Comparison of ENCODE assay signal across 9 cellular contexts in genomic region chr9:119009253-119009652, GRCh38.
DNase-seq lines count a peak whose midpoint lies in the region; ATAC-seq, FAIRE-seq and TF ChIP-seq lines count a peak whose summit lies in the region.
"Had no signal": no experiment of that assay in that cellular context is flagged by ENCODE, and none has a peak within 500 bp of the region (broad histone marks: within the 10 kb centered on the region; RNA-seq: fewer than 3 reads in every experiment).

No MANE protein-coding gene starts in this region.

- no peaks in the 10 kb centered on the region for H3K36me3 Mint-ChIP-seq in endodermal cell (ENCODE audit: low read depth)

- H3K27me3 ChIP-seq in endodermal cell (ENCODE audit: control insufficient read depth, insufficient read depth, low read length, poor library complexity, severe bottlenecking): no peaks in the 10 kb centered on the region
- no peaks in the 10 kb centered on the region for H3K27me3 ChIP-seq in right cardiac atrium (ENCODE audit: control insufficient read depth, insufficient read depth)

- TF ChIP-seq POLR2A in GM12892 (IDR thresholded peaks at IDR 0.05; ENCODE audit: low read depth, low read length): no peak

- H3K4me3 Mint-ChIP-seq in endodermal cell: no peak overlapping the region

- no peak for ATAC-seq in Right ventricle myocardium inferior
- ATAC-seq in right cardiac atrium: no peak

- H3K9ac ChIP-seq in endodermal cell (ENCODE audit: extremely low read depth, low read length, poor library complexity, severe bottlenecking): no peak overlapping the region

- peaks cover 13% of the 10 kb centered on the region for H3K4me1 Mint-ChIP-seq in endodermal cell

- H3K27ac Mint-ChIP-seq in endodermal cell: no peak overlapping the region

- no peak for TF ChIP-seq CTCF in endodermal cell (conservative IDR thresholded peaks at IDR 0.05)

- DNase-seq in GM03348 (ENCODE audit: low spot score) (peak; percentile 31), NCI-H524 treated with DMSO at 0.1 percent for 48 hours (lab: John Stamatoyannopoulos, UW) (peak; percentile 36), epithelial cell of prostate (ENCODE audit: low read depth, low spot score) (peak; percentile 62), renal cortical epithelial cell (ENCODE audit: low read depth) (peak; percentile 80), GM12892 (ENCODE audit: insufficient read length) (no peak), Right ventricle myocardium inferior (ENCODE audit: missing footprints) (no peak), endodermal cell (no peak), right cardiac atrium (no peak)
- DNase-seq: activated effector memory CD4-positive, alpha-beta T cell treated with anti-CD3 and anti-CD28 coated beads, Interleukin-2, amount 50 U/mL, for 16 hours had no signal

- H3K27me3 Mint-ChIP-seq in endodermal cell (ENCODE audit: insufficient read depth): no peaks in the 10 kb centered on the region

- no peaks in the 10 kb centered on the region for H3K36me3 ChIP-seq in endodermal cell (ENCODE audit: control insufficient read depth, insufficient read depth, low read length)

- intact Hi-C loops in Right ventricle myocardium inferior (cut with DNase I) (no loop called here), right cardiac atrium (cut with DNase I) (no loop called here)

- H3K4me1 ChIP-seq in endodermal cell (ENCODE audit: control insufficient read depth, insufficient read depth, low read length): no peaks in the 10 kb centered on the region
- H3K4me1 ChIP-seq in right cardiac atrium (ENCODE audit: control insufficient read depth, insufficient read depth, low read length): peaks cover 3% of the 10 kb centered on the region

- peak overlapping the region; percentile 54 for H3K27ac ChIP-seq in epithelial cell of prostate
- H3K27ac ChIP-seq in endodermal cell (ENCODE audit: low read depth, low read length): no peak overlapping the region
- H3K27ac ChIP-seq in right cardiac atrium (ENCODE audit: low read length): no peak overlapping the region

- 67 to 92% methylated on average over 2 to 3 of the region's 4 CpGs for WGBS in endodermal cell (ENCODE audit: insufficient coverage in 1 of 2, insufficient read length in 1 of 2), 2 experiments
- WGBS in right cardiac atrium: 32% methylated on average over 4 of the region's 4 CpGs

- H3K4me3 ChIP-seq in endodermal cell (ENCODE audit: low read length): no peak overlapping the region
- H3K4me3 ChIP-seq in right cardiac atrium (ENCODE audit: low read length): no peak overlapping the region

- no peak for FAIRE-seq in GM12892 (lab: Jason Lieb, UNC)

- H3K9me3 Mint-ChIP-seq in endodermal cell: no peaks in the 10 kb centered on the region

- H3K9me3 ChIP-seq in endodermal cell (ENCODE audit: control insufficient read depth, low read length) (no peaks in the 10 kb centered on the region), right cardiac atrium (ENCODE audit: control insufficient read depth, low read length) (no peaks in the 10 kb centered on the region)

Comparison
In these comparisons a context has a peak if more than half of its experiments do, and no peak if none do; other contexts are left out.
1. DNase-seq: peak in GM03348 (single experiment), NCI-H524 treated with DMSO at 0.1 percent for 48 hours (single experiment), epithelial cell of prostate (single experiment) and renal cortical epithelial cell (single experiment); none in GM12892 (single experiment), Right ventricle myocardium inferior (single experiment), endodermal cell (single experiment) and right cardiac atrium (0 of 3).